ENCODE assay signal across 9 cellular contexts in genomic region chr21:35840949-35841348, GRCh38.
A peak's percentile ranks its signal among the peaks of the same experiment; 100 is the strongest.
DNase-seq lines count a peak whose midpoint lies in the region; ATAC-seq and TF ChIP-seq lines count a peak whose summit lies in the region.
"Had no signal": no experiment of that assay in that cellular context is flagged by ENCODE, and none has a peak within 500 bp of the region (broad histone marks: within the 10 kb centered on the region; RNA-seq: fewer than 3 reads in every experiment).

No MANE protein-coding gene starts in this region.

- no peak overlapping the region for H3K4me3 Mint-ChIP-seq in GM23338
- H3K4me3 Mint-ChIP-seq in endodermal cell, result no peak overlapping the region
- H3K4me3 Mint-ChIP-seq: CD4-positive, alpha-beta memory T cell had no signal

- H3K4me2 ChIP-seq in DND-41 (ENCODE audit: insufficient read depth, low read length) (peak overlapping the region; percentile 3; the same call in 1 of the 2 replicates), GM23338 (no peak overlapping the region)

- H3K27me3 Mint-ChIP-seq in GM23338 (ENCODE audit: insufficient read depth, low read depth, poor library complexity), result peaks cover 3% of the 10 kb centered on the region
- peaks cover 18% of the 10 kb centered on the region for H3K27me3 Mint-ChIP-seq in endodermal cell (ENCODE audit: insufficient read depth)

- H3F3A ChIP-seq in GM23338 (replicated peaks; ENCODE audit: low read depth), result no peaks in the 10 kb centered on the region

- H3K9me3 Mint-ChIP-seq in GM23338 (no peaks in the 10 kb centered on the region), endodermal cell (no peaks in the 10 kb centered on the region)
- H3K9me3 Mint-ChIP-seq: CD4-positive, alpha-beta memory T cell had no signal

- intact Hi-C loops in dorsolateral prefrontal cortex (cut with DNase I), result loop anchor here (10.0 kb wide), 2 partner anchors 1096 to 1146 kb away; no protein-coding TSS in a partner anchor

- H3K36me3 Mint-ChIP-seq in GM23338 (ENCODE audit: low read depth) (no peaks in the 10 kb centered on the region), endodermal cell (ENCODE audit: low read depth) (no peaks in the 10 kb centered on the region)
- H3K36me3 Mint-ChIP-seq: CD4-positive, alpha-beta memory T cell had no signal

- DNase-seq in DND-41 (peak; percentile 54), GM23338 (ENCODE audit: low spot score) (no peak), NCI-H82 treated with DMSO at 0.1 percent for 48 hours (lab: John Stamatoyannopoulos, UW; ENCODE audit: unreplicated experiment) (peak; percentile 10), endodermal cell (peak; percentile 25), dorsolateral prefrontal cortex (no peak), ureter (ENCODE audit: low spot score) (no peak)
- no peak for DNase-seq in activated CD8-positive, alpha-beta memory T cell treated with anti-CD3 and anti-CD28 coated beads, Interleukin-2, amount 50 U/mL, for 48 hours

- H4K20me1 ChIP-seq in DND-41 (ENCODE audit: insufficient read depth, low read length), result no peaks in the 10 kb centered on the region
- no peaks in the 10 kb centered on the region for H4K20me1 ChIP-seq in GM23338 (replicated peaks; ENCODE audit: insufficient read depth)

- H2AFZ ChIP-seq in DND-41 (ENCODE audit: low read depth, low read length) (no peak overlapping the region), GM23338 (0 out of 2 replicates have a peak overlapping the region, but pooled peaks have one; percentile 66)

- no peak overlapping the region for H3K9ac ChIP-seq in DND-41 (ENCODE audit: low read depth, low read length)
- no peak overlapping the region for H3K9ac ChIP-seq in endodermal cell (ENCODE audit: extremely low read depth, low read length, poor library complexity, severe bottlenecking)

- ATAC-seq in DND-41 (ENCODE audit: insufficient read depth, low read depth) (peak; percentile 52), GM23338 (no peak), GM21717 (IDR thresholded peaks at IDR 0.05; ENCODE audit: unreplicated experiment) (no peak)

- H3K79me2 ChIP-seq in DND-41 (ENCODE audit: insufficient read depth, low read length), result no peaks in the 10 kb centered on the region
- H3K79me2 ChIP-seq in GM23338 (replicated peaks; ENCODE audit: insufficient read depth), result no peaks in the 10 kb centered on the region

- 85 to 100% methylated on average over 1 to 2 of the region's 2 CpGs for whole genome bisulfite sequencing in endodermal cell (ENCODE audit: insufficient coverage in 1 of 2, insufficient read length in 1 of 2), 2 experiments

- H3K4me3 ChIP-seq in DND-41 (ENCODE audit: low read depth in 1 of 2, low read length in 2 of 2) (no peak overlapping the region), GM23338 (no peak overlapping the region), endodermal cell (ENCODE audit: low read length) (no peak overlapping the region), dorsolateral prefrontal cortex (no peak overlapping the region)

- H3K27me3 ChIP-seq in DND-41 (ENCODE audit: insufficient read depth, low read length, poor library complexity), result no peaks in the 10 kb centered on the region
- H3K27me3 ChIP-seq in GM23338 (ENCODE audit: insufficient read depth), result no peaks in the 10 kb centered on the region
- no peaks in the 10 kb centered on the region for H3K27me3 ChIP-seq in endodermal cell (ENCODE audit: control insufficient read depth, insufficient read depth, low read length, poor library complexity, severe bottlenecking)
- H3K27me3 ChIP-seq in dorsolateral prefrontal cortex, result peaks cover 0 to 3% (median 0%) of the 10 kb centered on the region in 45 donors

- peak overlapping the region; percentile 66 for H3K27ac ChIP-seq in DND-41 (ENCODE audit: low read length)
- H3K27ac ChIP-seq in GM23338 (ENCODE audit: low read depth), result no peak overlapping the region
- H3K27ac ChIP-seq in endodermal cell (ENCODE audit: low read depth, low read length), result no peak overlapping the region
- H3K27ac ChIP-seq in dorsolateral prefrontal cortex, result no peak overlapping the region

- TF ChIP-seq CTCF in DND-41 (IDR thresholded peaks at IDR 0.05; ENCODE audit: borderline replicate concordance, extremely low read depth, low read length, poor library complexity, severe bottlenecking) (no peak), GM23338 (conservative IDR thresholded peaks at IDR 0.05; ENCODE audit: low read depth in 2 of 2) (no peak), endodermal cell (conservative IDR thresholded peaks at IDR 0.05) (no peak), dorsolateral prefrontal cortex (IDR thresholded peaks at IDR 0.05 in 54 of 56, conservative IDR thresholded peaks at IDR 0.05 in 2 of 56; ENCODE audit: low read depth in 1 of 56, partially characterized antibody in 56 of 56) (no peak)

- H3K9me2 ChIP-seq in GM23338 (ENCODE audit: insufficient read depth), result no peaks in the 10 kb centered on the region

- H3K4me1 Mint-ChIP-seq in GM23338 (no peaks in the 10 kb centered on the region), endodermal cell (peaks cover 7% of the 10 kb centered on the region)
- H3K4me1 Mint-ChIP-seq: CD4-positive, alpha-beta memory T cell had no signal

- H3K36me3 ChIP-seq in DND-41 (ENCODE audit: insufficient read depth, low read length), result no peaks in the 10 kb centered on the region
- no peaks in the 10 kb centered on the region for H3K36me3 ChIP-seq in GM23338 (ENCODE audit: insufficient read depth)
- no peaks in the 10 kb centered on the region for H3K36me3 ChIP-seq in endodermal cell (ENCODE audit: control insufficient read depth, insufficient read depth, low read length)

- H3K27ac Mint-ChIP-seq in GM23338, result no peak overlapping the region
- H3K27ac Mint-ChIP-seq in endodermal cell, result no peak overlapping the region

- H3K4me1 ChIP-seq in DND-41 (ENCODE audit: insufficient read depth, low read length) (peaks cover 47% of the 10 kb centered on the region), GM23338 (ENCODE audit: insufficient read depth) (no peaks in the 10 kb centered on the region), endodermal cell (ENCODE audit: control insufficient read depth, insufficient read depth, low read length) (peaks cover 2% of the 10 kb centered on the region)

- H3K9me3 ChIP-seq in DND-41 (ENCODE audit: insufficient read depth, low read length, severe bottlenecking), result no peaks in the 10 kb centered on the region
- no peaks in the 10 kb centered on the region for H3K9me3 ChIP-seq in endodermal cell (ENCODE audit: control insufficient read depth, low read length)

TF ChIP-seq in GM23338, 12 proteins besides CTCF, POLR2A, EP300 and RAD21 (continues in another document):
- TF ChIP-seq STAT1 (IDR thresholded peaks at IDR 0.05; ENCODE audit: unreplicated experiment), result no peak
- TF ChIP-seq ZNF462 (CRISPR knock-in tag; IDR thresholded peaks at IDR 0.05), result no peak

Comparison
In these comparisons a context has a peak if more than half of its experiments do, and no peak if none do; other contexts are left out.
1. DNase-seq: peak in DND-41 (single experiment), NCI-H82 treated with DMSO at 0.1 percent for 48 hours (single experiment) and endodermal cell (single experiment); none in GM23338 (single experiment), dorsolateral prefrontal cortex (0 of 10), ureter (single experiment) and activated CD8-positive, alpha-beta memory T cell treated with anti-CD3 and anti-CD28 coated beads, Interleukin-2, amount 50 U/mL, for 48 hours (single experiment).